ENCODE assay signal across 18 cellular contexts in the genomic region with DNA sequence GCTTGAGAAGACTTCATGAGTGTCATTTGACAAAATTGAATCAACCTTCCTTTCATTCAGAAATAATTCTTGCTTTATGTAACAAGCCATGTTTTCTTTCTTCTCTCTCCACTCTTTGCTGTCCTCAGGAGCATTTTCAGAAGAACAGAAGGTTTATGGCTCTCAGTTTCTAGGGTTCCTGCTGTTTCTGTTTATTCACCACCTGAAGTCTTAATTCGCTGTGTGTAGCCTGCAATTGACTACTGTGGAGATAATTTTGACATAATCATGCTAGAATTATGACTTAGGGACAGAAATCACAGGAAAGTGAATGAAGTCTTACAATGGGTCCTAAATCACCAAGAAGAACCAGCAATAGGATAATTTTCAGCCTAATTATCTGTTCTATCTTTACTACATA. TPM values are rescaled to one million over a fixed set of nuclear protein-coding genes. Genes with fewer than 3 reads are reported as not detected.
DNase-seq lines count a peak whose midpoint lies in the region; ATAC-seq lines count a peak whose summit lies in the region.
"Had no signal": no experiment of that assay in that cellular context is flagged by ENCODE, and none has a peak within 500 bp of the region (broad histone marks: within the 10 kb centered on the region; RNA-seq: fewer than 3 reads in every experiment).

No MANE protein-coding gene starts in this region.

- DNase-seq in NCI-H1092 treated with DMSO at 0.1 percent for 48 hours (lab: John Stamatoyannopoulos, UW) (peak; percentile 13), NCI-H1092 (lab: John Stamatoyannopoulos, UW) (no peak), NCI-H146 (lab: John Stamatoyannopoulos, UW) (peak; percentile 78), NCI-H2227 treated with DMSO at 0.1 percent for 48 hours (lab: John Stamatoyannopoulos, UW) (peak; percentile 94), cerebellum (ENCODE audit: low spot score) (peak; percentile 71), NAMALWA (ENCODE audit: low spot score) (no peak), Kasumi-1 (lab: John Stamatoyannopoulos, UW) (no peak)
- DNase-seq: 8988T; BE2C; CD4-positive, alpha-beta T cell; H7; KG1; NCI-H524 treated with DMSO at 0.1 percent for 48 hours; NK-92 treated with Interleukin-12 subunit alpha and Interleukin-12 subunit beta, amount 100 ng/mL, for 24 hours; SW 1271 had no signal

- ATAC-seq in GM18517 (IDR thresholded peaks at IDR 0.05; ENCODE audit: unreplicated experiment): no peak

RNA-seq across cellular contexts. Expression of a gene that starts 7.2 kb away (rescaled TPM):
- total RNA-seq in cerebellum: not detected
- total RNA-seq: CD4-positive, alpha-beta T cell; H7; Right ventricle myocardium inferior; SK-MEL-5 had no signal

Comparison
In these comparisons a context has a peak if more than half of its experiments do, and no peak if none do; other contexts are left out.
1. DNase-seq: peak in NCI-H1092 treated with DMSO at 0.1 percent for 48 hours (single experiment), NCI-H146 (single experiment), NCI-H2227 treated with DMSO at 0.1 percent for 48 hours (single experiment) and cerebellum (single experiment); none in NCI-H1092 (single experiment), NAMALWA (single experiment) and Kasumi-1 (0 of 2).